8 cellular contexts compared by ENCODE assay signal in genomic region chr5:138337685-138338410, GRCh38. TPM values are rescaled to one million over a fixed set of nuclear protein-coding genes. Genes with fewer than 3 reads are reported as not detected.
DNase-seq lines count a peak whose midpoint lies in the region; ATAC-seq, FAIRE-seq and TF ChIP-seq lines count a peak whose summit lies in the region.

TSS of gene FAM53C (plus strand) at chr5:138338266. CDS start at chr5:138341336, 3,070 bp downstream.

- TF ChIP-seq CTCF in D721Med (IDR thresholded peaks at IDR 0.05; ENCODE audit: insufficient read depth, missing control alignments) (no peak), epithelial cell of esophagus (IDR thresholded peaks at IDR 0.05; ENCODE audit: insufficient read depth, low read depth, low read length, missing control alignments) (no peak)

- DNase-seq in D721Med (ENCODE audit: insufficient read length, low spot score) (peak; percentile 74), HuH-7 (ENCODE audit: low spot score) (peak; percentile 80), OCI-M2 (lab: John Stamatoyannopoulos, UW; ENCODE audit: unreplicated experiment) (peak; percentile 93), activated T-cell treated with anti-CD3 and anti-CD28 coated beads for 4 hours (peak; percentile 89), epithelial cell of esophagus (ENCODE audit: low read depth) (peak; percentile 92), mucosa of gallbladder (ENCODE audit: low spot score) (peak; percentile 93)
- DNase-seq in stimulated activated CD8-positive, alpha-beta memory T cell treated with anti-CD3 and anti-CD28 coated beads, Interleukin-4, amount 100 ng/mL, for 24 hours (ENCODE audit: low read depth), result peak; percentile 85

- peak; percentile 90 for ATAC-seq in GM21447 (IDR thresholded peaks at IDR 0.05; ENCODE audit: unreplicated experiment)

- no peak for FAIRE-seq in D721Med (lab: Jason Lieb, UNC)

- peak within 1 kb of the TSS; percentile 87 for H3K4me3 ChIP-seq in epithelial cell of esophagus (ENCODE audit: low read length)

RNA-seq across cellular contexts. Expression of gene FAM53C, which starts in this region (rescaled TPM):
- 29.2 TPM for total RNA-seq in mucosa of gallbladder

Comparison
In these comparisons a context has a peak if more than half of its experiments do, and no peak if none do; other contexts are left out.
1. Peak in every context shown above with its lines: DNase-seq, ATAC-seq and H3K4me3 ChIP-seq.